Comparison of ENCODE assay signal across 10 cellular contexts in the genomic region with DNA sequence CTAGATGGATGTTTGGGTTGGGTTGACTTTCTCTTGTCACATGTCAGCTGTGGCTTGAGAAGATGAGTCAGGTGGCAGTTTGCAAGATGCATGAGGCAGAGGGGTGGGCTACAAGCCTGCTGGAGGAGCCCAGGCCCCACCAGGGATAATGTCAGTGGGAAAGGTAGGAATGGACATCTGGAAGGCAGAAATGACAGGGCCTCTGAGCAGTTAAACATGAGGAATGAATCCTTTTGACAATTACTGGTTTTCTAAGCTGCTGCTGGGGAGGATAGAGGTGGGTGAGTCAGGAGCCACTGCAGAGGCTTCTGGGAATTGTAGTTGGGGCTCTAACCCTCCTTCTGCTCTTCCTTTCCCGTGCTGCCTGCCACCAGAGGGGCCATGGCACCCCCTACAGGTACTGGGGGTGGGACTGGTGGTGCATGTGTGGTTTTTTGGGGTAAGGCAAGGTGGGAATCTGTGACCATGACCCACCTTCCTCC. TPM values are rescaled to one million over a fixed set of nuclear protein-coding genes. Genes with fewer than 3 reads are reported as not detected.
DNase-seq lines count a peak whose midpoint lies in the region; ATAC-seq and TF ChIP-seq lines count a peak whose summit lies in the region.
"Had no signal": no experiment of that assay in that cellular context is flagged by ENCODE, and none has a peak within 500 bp of the region (broad histone marks: within the 10 kb centered on the region; RNA-seq: fewer than 3 reads in every experiment).

No MANE protein-coding gene starts in this region.

- no peaks in the 10 kb centered on the region for H3K27me3 ChIP-seq in DND-41 (ENCODE audit: insufficient read depth, low read length, poor library complexity)
- no peaks in the 10 kb centered on the region for H3K27me3 ChIP-seq in mesendoderm (ENCODE audit: insufficient read depth, low read length, poor library complexity)
- no peaks in the 10 kb centered on the region for H3K27me3 ChIP-seq in colonic mucosa
- H3K27me3 ChIP-seq: dorsolateral prefrontal cortex had no signal

- no peaks in the 10 kb centered on the region for H3K79me2 ChIP-seq in DND-41 (ENCODE audit: insufficient read depth, low read length)
- H3K79me2 ChIP-seq in mesendoderm (ENCODE audit: control insufficient read depth, insufficient read depth, low read length): no peaks in the 10 kb centered on the region

- H3K79me1 ChIP-seq in mesendoderm (ENCODE audit: low read length): no peaks in the 10 kb centered on the region

- WGBS in mesendoderm (ENCODE audit: extremely low coverage, insufficient coverage, low lambda C conversion rate): no CpG with 5 or more reads among the region's 1 CpG

- no peak overlapping the region for H3K4ac ChIP-seq in mesendoderm (ENCODE audit: low read depth, low read length)

- no peak overlapping the region for H2AFZ ChIP-seq in DND-41 (ENCODE audit: low read depth, low read length)

- no peak overlapping the region for H3K23ac ChIP-seq in mesendoderm (ENCODE audit: low read length)

- H3K27ac ChIP-seq in DND-41 (ENCODE audit: low read length): no peak overlapping the region
- H3K27ac ChIP-seq in mesendoderm (ENCODE audit: low read depth, low read length): no peak overlapping the region
- no peak overlapping the region for H3K27ac ChIP-seq in colonic mucosa

- TF ChIP-seq CTCF in DND-41 (IDR thresholded peaks at IDR 0.05; ENCODE audit: borderline replicate concordance, extremely low read depth, low read length, poor library complexity, severe bottlenecking) (peak; percentile 52), colonic mucosa (IDR thresholded peaks at IDR 0.05) (no peak)

- H2AK5ac ChIP-seq in mesendoderm (ENCODE audit: low read length): no peak overlapping the region

- H3K36me3 ChIP-seq in DND-41 (ENCODE audit: insufficient read depth, low read length) (peaks cover 50% of the 10 kb centered on the region), mesendoderm (ENCODE audit: control insufficient read depth, insufficient read depth, low read length) (peaks cover 8% of the 10 kb centered on the region), colonic mucosa (peaks cover 9% of the 10 kb centered on the region)

- H3K9me3 ChIP-seq in DND-41 (ENCODE audit: insufficient read depth, low read length, severe bottlenecking) (no peaks in the 10 kb centered on the region), colonic mucosa (no peaks in the 10 kb centered on the region)

- H2BK120ac ChIP-seq in mesendoderm (ENCODE audit: low read depth, low read length): no peak overlapping the region

- ATAC-seq in DND-41 (ENCODE audit: insufficient read depth, low read depth) (peak; percentile 79), GM21737 (IDR thresholded peaks at IDR 0.05; ENCODE audit: unreplicated experiment) (no peak)

- intact Hi-C loops in colonic mucosa (cut with DNase I): no loop called here

- no peak overlapping the region for H3K4me3 ChIP-seq in DND-41 (ENCODE audit: low read depth in 1 of 2, low read length in 2 of 2)
- H3K4me3 ChIP-seq in mesendoderm (ENCODE audit: low read length): no peak overlapping the region
- H3K4me3 ChIP-seq in colonic mucosa: no peak overlapping the region
- H3K4me3 ChIP-seq: dorsolateral prefrontal cortex had no signal

- H4K8ac ChIP-seq in mesendoderm (ENCODE audit: low read depth, low read length): no peak overlapping the region

- H4K20me1 ChIP-seq in DND-41 (ENCODE audit: insufficient read depth, low read length): no peaks in the 10 kb centered on the region

- H3K18ac ChIP-seq in mesendoderm (ENCODE audit: low read length): no peak overlapping the region

- no peak overlapping the region for H4K5ac ChIP-seq in mesendoderm (ENCODE audit: low read length)

- H3K4me1 ChIP-seq in DND-41 (ENCODE audit: insufficient read depth, low read length): no peaks in the 10 kb centered on the region
- no peaks in the 10 kb centered on the region for H3K4me1 ChIP-seq in mesendoderm (ENCODE audit: control insufficient read depth, low read depth, low read length)
- H3K4me1 ChIP-seq in colonic mucosa: no peaks in the 10 kb centered on the region

- H2BK15ac ChIP-seq in mesendoderm (replicated peaks; ENCODE audit: low read depth): no peak overlapping the region

- DNase-seq in DND-41: peak; percentile 36
- DNase-seq in HT1080 (ENCODE audit: low read depth): peak; percentile 70
- peak; percentile 31 for DNase-seq in activated T-cell treated with anti-CD3 and anti-CD28 coated beads for 48 hours (ENCODE audit: low read depth)
- peak; percentile 54 for DNase-seq in mesendoderm
- no peak for DNase-seq in NCI-H2081 (lab: John Stamatoyannopoulos, UW)
- no peak for DNase-seq in colonic mucosa
- no peak for DNase-seq in NCI-H446 treated with DMSO at 0.1 percent for 48 hours (lab: John Stamatoyannopoulos, UW)
- DNase-seq: dorsolateral prefrontal cortex, natural killer cell had no signal

- no peak overlapping the region for H3K56ac ChIP-seq in mesendoderm (ENCODE audit: low read length)

- H2BK5ac ChIP-seq in mesendoderm (ENCODE audit: low read length): no peak overlapping the region

- H3K9ac ChIP-seq in DND-41 (ENCODE audit: low read depth, low read length) (no peak overlapping the region), mesendoderm (ENCODE audit: low read length) (no peak overlapping the region), colonic mucosa (ENCODE audit: low read depth in 2 of 2, low read length in 2 of 2) (no peak overlapping the region)

- H3K4me2 ChIP-seq in DND-41 (ENCODE audit: insufficient read depth, low read length) (no peak overlapping the region), mesendoderm (ENCODE audit: low read length) (no peak overlapping the region)

RNA-seq across cellular contexts. Expression of a gene that starts 15.7 kb away (rescaled TPM):
- total RNA-seq in HT1080 (2014; rRNA removed; shearing (Covaris generic)): not detected in 2 replicates
- not detected in 2 replicates for polyA plus RNA-seq in HT1080 (2015; cell fraction: cytosol; rRNA removed)
- not detected in 2 replicates for polyA plus RNA-seq in HT1080 (2015; cell fraction: nucleus; rRNA removed)
- 0.06 TPM for polyA plus RNA-seq in mesendoderm (2013, experiment 1 of 2)
- polyA plus RNA-seq in mesendoderm (2013, experiment 2 of 2): 0.07 TPM
- total RNA-seq in colonic mucosa: 1 to 10 TPM; 1.7 to 2.6 TPM
- total RNA-seq: natural killer cell had no signal

RNA-seq across cellular contexts. Expression of a gene that starts 21.8 kb away (rescaled TPM):
- total RNA-seq in HT1080 (2014; rRNA removed; shearing (Covaris generic)): 64.3 and 67.6 TPM in 2 replicates
- polyA plus RNA-seq in HT1080 (2015; cell fraction: cytosol; rRNA removed): 37.8 and 44.4 TPM in 2 replicates
- polyA plus RNA-seq in HT1080 (2015; cell fraction: nucleus; rRNA removed): 32.0 and 35.8 TPM in 2 replicates
- 37.6 TPM for polyA plus RNA-seq in mesendoderm (2013, experiment 1 of 2)
- 37.2 TPM for polyA plus RNA-seq in mesendoderm (2013, experiment 2 of 2)
- 100 to 1,000 TPM; 195 to 291 TPM for total RNA-seq in colonic mucosa

RNA-seq across cellular contexts. Expression of a gene that starts 22.2 kb away (rescaled TPM):
- total RNA-seq in HT1080 (2014; rRNA removed; shearing (Covaris generic)): 0.08 TPM in 1 of 2 replicates, not detected in the other
- 0.13 and 0.25 TPM in 2 replicates for polyA plus RNA-seq in HT1080 (2015; cell fraction: cytosol; rRNA removed)
- polyA plus RNA-seq in HT1080 (2015; cell fraction: nucleus; rRNA removed): 0.20 and 0.22 TPM in 2 replicates
- polyA plus RNA-seq in mesendoderm (2013, experiment 1 of 2): 0.63 TPM
- 0.69 TPM for polyA plus RNA-seq in mesendoderm (2013, experiment 2 of 2)
- total RNA-seq in colonic mucosa: 1 to 10 TPM; 1.6 to 4.2 TPM

RNA-seq across cellular contexts. Expression of a gene that starts 32.0 kb away (rescaled TPM):
- total RNA-seq in HT1080 (2014; rRNA removed; shearing (Covaris generic)): 7.6 and 14.3 TPM in 2 replicates
- polyA plus RNA-seq in HT1080 (2015; cell fraction: cytosol; rRNA removed): 64.1 and 67.4 TPM in 2 replicates
- polyA plus RNA-seq in HT1080 (2015; cell fraction: nucleus; rRNA removed): 137 and 168 TPM in 2 replicates
- 8.5 TPM for polyA plus RNA-seq in mesendoderm (2013, experiment 1 of 2)
- polyA plus RNA-seq in mesendoderm (2013, experiment 2 of 2): 9.6 TPM
- total RNA-seq in colonic mucosa: 10 to 100 TPM; 39.8 to 52.6 TPM

RNA-seq across cellular contexts. Expression of a gene that starts 51.9 kb away (rescaled TPM):
- 75.6 and 81.8 TPM in 2 replicates for total RNA-seq in HT1080 (2014; rRNA removed; shearing (Covaris generic))
- polyA plus RNA-seq in HT1080 (2015; cell fraction: cytosol; rRNA removed): 60.9 and 63.2 TPM in 2 replicates
- 66.6 and 81.1 TPM in 2 replicates for polyA plus RNA-seq in HT1080 (2015; cell fraction: nucleus; rRNA removed)
- polyA plus RNA-seq in mesendoderm (2013, experiment 1 of 2): 65.0 TPM
- 63.7 TPM for polyA plus RNA-seq in mesendoderm (2013, experiment 2 of 2)
- total RNA-seq in colonic mucosa: 10 to 100 TPM; 47.7 to 56.4 TPM

Comparison
In these comparisons a context has a peak if more than half of its experiments do, and no peak if none do; other contexts are left out.
1. DNase-seq: peak in DND-41 (single experiment), HT1080 (single experiment), activated T-cell treated with anti-CD3 and anti-CD28 coated beads for 48 hours (single experiment) and mesendoderm (single experiment); none in NCI-H2081 (0 of 2), colonic mucosa (single experiment) and NCI-H446 treated with DMSO at 0.1 percent for 48 hours (single experiment).